27 cellular contexts compared by ENCODE assay signal in genomic region chr15:90393040-90393439, GRCh38. TPM values are rescaled to one million over a fixed set of nuclear protein-coding genes. Genes with fewer than 3 reads are reported as not detected.
A peak's percentile ranks its signal among the peaks of the same experiment; 100 is the strongest.
DNase-seq lines count a peak whose midpoint lies in the region; ATAC-seq and TF ChIP-seq lines count a peak whose summit lies in the region.
"Had no signal": no experiment of that assay in that cellular context is flagged by ENCODE, and none has a peak within 500 bp of the region (broad histone marks: within the 10 kb centered on the region; RNA-seq: fewer than 3 reads in every experiment).

No MANE protein-coding gene starts in this region.

- H3K36me3 Mint-ChIP-seq in WTC11: 0 out of 2 replicates have a peak, but pooled peaks cover 5% of the 10 kb centered on the region

- H3K9ac ChIP-seq in mucosa of rectum (ENCODE audit: low read depth in 1 of 2, low read length in 2 of 2): no peak overlapping the region
- H3K9ac ChIP-seq: KMS-11 had no signal

- POLR2A ChIA-PET in WTC11 (lab: Charles Lee): no interaction called here

- H3K27me3 ChIP-seq in mucosa of rectum (ENCODE audit: control insufficient read depth in 2 of 2, insufficient read depth in 2 of 2, low read length in 2 of 2) (no peaks in the 10 kb centered on the region), vagina (no peaks in the 10 kb centered on the region), tibial nerve (no peaks in the 10 kb centered on the region), esophagus muscularis mucosa (peaks cover 0 to 3% (median 0%) of the 10 kb centered on the region in 4 donors)
- H3K27me3 ChIP-seq: spleen had no signal

- TF ChIP-seq EP300 in tibial nerve (IDR thresholded peaks at IDR 0.05): no peak
- no peak for TF ChIP-seq EP300 in esophagus muscularis mucosa (IDR thresholded peaks at IDR 0.05)

- CTCF ChIA-PET in WTC11 (lab: Charles Lee): interaction anchor here (1.0 to 1.5 kb wide), 2 partner anchors 92 to 100 kb away, joined by 3 to 5 read pairs; no protein-coding TSS in a partner anchor

- H3K9me3 Mint-ChIP-seq in WTC11: no peaks in the 10 kb centered on the region
- H3K9me3 Mint-ChIP-seq: activated naive CD4-positive, alpha-beta T cell treated with anti-CD3 and anti-CD28 coated beads, Interleukin-2, amount 50 U/mL, for 72 hours; T-helper 1 cell treated with Interleukin-12 subunit alpha and Interleukin-12 subunit beta and Interleukin-4 antibody, amounts not matched to agents 30 μg/mL and 1 μg/mL, for 36 hours had no signal

- H3K27ac ChIP-seq in mucosa of rectum (ENCODE audit: low read depth in 2 of 2, low read length in 2 of 2): peak overlapping the region; percentile 40 to 79
- peak overlapping the region; percentile 33 for H3K27ac ChIP-seq in vagina
- peak overlapping the region in 1 of 4 donors; percentile 19 for H3K27ac ChIP-seq in tibial nerve
- H3K27ac ChIP-seq in esophagus muscularis mucosa (replicated peaks in 1 of 4): peak overlapping the region in 2 of 4 donors; percentile 24 to 62
- H3K27ac ChIP-seq: KMS-11, SK-N-MC had no signal

- peak overlapping the region; percentile 82 for H3K27ac Mint-ChIP-seq in WTC11
- H3K27ac Mint-ChIP-seq: activated naive CD4-positive, alpha-beta T cell treated with anti-CD3 and anti-CD28 coated beads, Interleukin-2, amount 50 U/mL, for 72 hours; T-helper 1 cell treated with Interleukin-12 subunit alpha and Interleukin-12 subunit beta and Interleukin-4 antibody, amounts not matched to agents 30 μg/mL and 1 μg/mL, for 36 hours had no signal

- TF ChIP-seq POLR2A in vagina (IDR thresholded peaks at IDR 0.05) (no peak), tibial nerve (IDR thresholded peaks at IDR 0.05) (no peak), esophagus muscularis mucosa (IDR thresholded peaks at IDR 0.05; ENCODE audit: low read depth) (no peak)

- H3K36me3 ChIP-seq in mucosa of rectum (ENCODE audit: control insufficient read depth in 2 of 2, insufficient read depth in 2 of 2, low read length in 2 of 2) (peaks cover 21% of the 10 kb centered on the region in 2 donors), vagina (peaks cover 0 to 14% of the 10 kb centered on the region in 2 donors), tibial nerve (peaks cover 0 to 22% (median 0%) of the 10 kb centered on the region in 3 donors), esophagus muscularis mucosa (peaks cover 8 to 21% (median 16%) of the 10 kb centered on the region in 4 donors)

- 79 to 90% methylated on average over 1 of the region's 1 CpG for WGBS in tibial nerve, 2 donors
- WGBS in esophagus muscularis mucosa: 82% methylated on average over 1 of the region's 1 CpG

- TF ChIP-seq CTCF in WTC11 (IDR thresholded peaks at IDR 0.05) (no peak), vagina (IDR thresholded peaks at IDR 0.05) (no peak), tibial nerve (IDR thresholded peaks at IDR 0.05) (no peak), esophagus muscularis mucosa (IDR thresholded peaks at IDR 0.05) (no peak)

- DNase-seq in NCI-H526 (lab: John Stamatoyannopoulos, UW) (peak; percentile 5 to 21), NCI-H526 treated with DMSO at 0.1 percent for 48 hours (lab: John Stamatoyannopoulos, UW) (no peak), WTC11 (ENCODE audit: low spot score) (no peak), vagina (ENCODE audit: extremely low spot score in 2 of 2) (no peak), tibial nerve (ENCODE audit: low spot score in 2 of 2) (no peak), esophagus muscularis mucosa (ENCODE audit: extremely low spot score) (no peak)
- DNase-seq: 8988T; activated CD4-positive, alpha-beta T cell treated with anti-CD3 and anti-CD28 coated beads, Interleukin-2, amount 50 U/mL, for 1 hour; anterior cingulate cortex; Caco-2; cortex of kidney; DMS79 treated with DMSO at 0.1 percent for 48 hours; kidney glomerular epithelial cell; naive thymus-derived CD4-positive, alpha-beta T cell; NCI-H1048; NCI-H1694 treated with DMSO at 0.1 percent for 48 hours; NCI-H69; spleen; stimulated activated CD4-positive, alpha-beta T cell treated with anti-CD3 and anti-CD28 coated beads, Interleukin-4, amount 100 ng/mL, for 24 hours; stimulated activated naive CD4-positive, alpha-beta T cell had no signal

- peaks cover 71% of the 10 kb centered on the region for H3K4me1 Mint-ChIP-seq in WTC11

- no peak overlapping the region; the same call in 1 of the 2 replicates for H3K4me3 Mint-ChIP-seq in WTC11
- H3K4me3 Mint-ChIP-seq: T-helper 1 cell treated with Interleukin-12 subunit alpha and Interleukin-12 subunit beta and Interleukin-4 antibody, amounts not matched to agents 30 μg/mL and 1 μg/mL, for 36 hours had no signal

- H3K4me1 ChIP-seq in mucosa of rectum (ENCODE audit: control insufficient read depth in 2 of 2, insufficient read depth in 2 of 2, low read length in 2 of 2) (peaks cover 39 to 49% of the 10 kb centered on the region in 2 donors), vagina (peaks cover 88% of the 10 kb centered on the region), tibial nerve (peaks cover 0 to 79% (median 47%) of the 10 kb centered on the region in 4 donors), esophagus muscularis mucosa (peaks cover 77 to 90% (median 88%) of the 10 kb centered on the region in 4 donors)

- intact Hi-C loops in vagina (cut with DNase I) (no loop called here), esophagus muscularis mucosa (cut with DNase I) (no loop called here)

- H3K9me3 ChIP-seq in mucosa of rectum (ENCODE audit: control insufficient read depth in 2 of 2, low read length in 2 of 2) (no peaks in the 10 kb centered on the region), vagina (no peaks in the 10 kb centered on the region), tibial nerve (no peaks in the 10 kb centered on the region), esophagus muscularis mucosa (no peaks in the 10 kb centered on the region)
- H3K9me3 ChIP-seq: Caco-2, spleen, thoracic aorta had no signal

- H3K27me3 Mint-ChIP-seq in WTC11 (ENCODE audit: low read depth): no peaks in the 10 kb centered on the region
- H3K27me3 Mint-ChIP-seq: naive thymus-derived CD4-positive, alpha-beta T cell had no signal

- H3K4me3 ChIP-seq in mucosa of rectum (ENCODE audit: low read length in 2 of 2) (no peak overlapping the region), vagina (no peak overlapping the region), tibial nerve (no peak overlapping the region), esophagus muscularis mucosa (no peak overlapping the region)
- H3K4me3 ChIP-seq: SK-N-MC, spleen, thoracic aorta had no signal

- ATAC-seq in WTC11: no peak
- ATAC-seq in HG03095 (IDR thresholded peaks at IDR 0.05; ENCODE audit: unreplicated experiment): no peak
- ATAC-seq: activated naive CD4-positive, alpha-beta T cell treated with anti-CD3 and anti-CD28 coated beads, Interleukin-2, amount 50 U/mL, for 72 hours; naive thymus-derived CD4-positive, alpha-beta T cell had no signal

TF ChIP-seq in WTC11, 78 proteins besides CTCF, POLR2A, EP300 and RAD21:
- TF ChIP-seq ETV6 (CRISPR knock-in tag; IDR thresholded peaks at IDR 0.05): no peak
- no peak for TF ChIP-seq ATF2 (CRISPR knock-in tag; IDR thresholded peaks at IDR 0.05; ENCODE audit: borderline replicate concordance, low read depth)
TF ChIP-seq in WTC11: peak in this region for 0.

RNA-seq across cellular contexts. Expression of gene IQGAP1, which starts 5.0 kb away (rescaled TPM):
- 83.0 to 106 TPM (median 86.8 TPM) in 3 replicates for total RNA-seq in WTC11 (2021)
- 261 TPM for total RNA-seq in vagina
- total RNA-seq in tibial nerve: 100 to 1,000 TPM; 238 to 358 (median 282) TPM
- total RNA-seq in esophagus muscularis mucosa: 100 to 1,000 TPM; 212 to 293 (median 251) TPM

RNA-seq across cellular contexts. Expression of gene ZNF774, which starts 41.0 kb away (rescaled TPM):
- total RNA-seq in WTC11 (2021) (2.6 to 3.6 TPM (median 2.9 TPM) in 3 replicates), vagina (8.3 TPM), tibial nerve (1 to 10 TPM in 2 of 4 donors, under 1 TPM in 2; 0.66 to 2.9 (median 1.2) TPM), esophagus muscularis mucosa (1 to 10 TPM; 1.5 to 2.3 (median 1.7) TPM)

Comparison
In these comparisons a context has a peak if more than half of its experiments do, and no peak if none do; other contexts are left out.
1. DNase-seq: peak in NCI-H526 (2 of 2); none in NCI-H526 treated with DMSO at 0.1 percent for 48 hours (single experiment), WTC11 (single experiment), vagina (0 of 2), tibial nerve (0 of 2) and esophagus muscularis mucosa (single experiment).